Comparison of ENCODE assay signal across 8 cellular contexts in the genomic region with DNA sequence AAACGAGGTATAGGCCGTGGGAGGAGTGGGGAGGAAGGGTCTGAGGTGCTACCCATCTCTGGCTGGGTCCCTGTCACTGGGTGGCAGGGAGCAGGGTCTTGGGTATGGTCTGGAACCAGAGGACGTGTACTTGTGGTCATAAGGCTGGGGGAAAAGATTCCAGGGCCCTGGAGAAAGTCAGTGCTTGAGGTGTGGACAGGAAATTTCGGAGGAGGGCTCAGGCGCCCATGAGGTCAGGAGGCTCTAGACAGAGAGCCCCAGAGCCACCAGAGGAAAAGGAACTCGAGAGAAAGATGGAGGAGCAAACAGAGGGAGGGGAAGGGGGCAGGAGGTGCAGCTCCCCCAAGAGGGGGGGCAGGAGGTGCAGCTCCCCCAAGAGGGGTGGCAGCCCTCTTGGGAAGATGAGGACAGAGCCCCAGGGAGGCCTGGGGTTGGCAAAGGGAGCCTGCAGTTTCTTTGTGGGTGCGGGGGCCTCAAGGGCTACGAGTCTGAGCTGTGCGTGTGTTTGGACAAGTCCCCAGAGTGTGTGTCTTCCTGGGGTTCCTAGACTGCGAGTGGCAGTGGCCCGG. TPM values are rescaled to one million over a fixed set of nuclear protein-coding genes. Genes with fewer than 3 reads are reported as not detected.
DNase-seq lines count a peak whose midpoint lies in the region; ATAC-seq and TF ChIP-seq lines count a peak whose summit lies in the region.

No MANE protein-coding gene starts in this region.

- no peaks in the 10 kb centered on the region for H3K9me3 Mint-ChIP-seq in activated naive CD8-positive, alpha-beta T cell treated with anti-CD3 and anti-CD28 coated beads, Interleukin-2, amount 50 U/mL, for 24 hours

- H3K27me3 ChIP-seq in right lobe of liver, result no peaks in the 10 kb centered on the region
- H3K27me3 ChIP-seq in vagina, result no peaks in the 10 kb centered on the region

- peaks cover 46% of the 10 kb centered on the region for H3K4me1 Mint-ChIP-seq in activated naive CD8-positive, alpha-beta T cell treated with anti-CD3 and anti-CD28 coated beads, Interleukin-2, amount 50 U/mL, for 24 hours

- peak overlapping the region; percentile 35; the same call in 1 of the 2 replicates for H3K27ac ChIP-seq in 22Rv1
- H3K27ac ChIP-seq in HEK293 (ENCODE audit: extremely low read depth, low read depth, low read length), result peak overlapping the region; percentile 87; the same call in 1 of the 2 replicates
- peak overlapping the region; percentile 67 to 80 (median 69) for H3K27ac ChIP-seq in right lobe of liver
- H3K27ac ChIP-seq in vagina, result peak overlapping the region; percentile 99

- POLR2A ChIA-PET in HEK293 (lab: Yijun Ruan, JAX), result interaction anchor here (0.9 to 4.5 kb wide), 10 partner anchors 9 to 179 kb away, joined by 3 to 40 read pairs (median 6); a partner anchor contains a TSS

- no peaks in the 10 kb centered on the region for H3K27me3 Mint-ChIP-seq in activated naive CD8-positive, alpha-beta T cell treated with anti-CD3 and anti-CD28 coated beads, Interleukin-2, amount 50 U/mL, for 24 hours

- H3K4me3 ChIP-seq in HEK293 (ENCODE audit: low read depth, low read length), result peak overlapping the region; percentile 78
- peak overlapping the region; percentile 69 to 85 (median 83) for H3K4me3 ChIP-seq in right lobe of liver
- peak overlapping the region; percentile 71 to 93 for H3K4me3 ChIP-seq in vagina

- no peak for DNase-seq in activated naive CD8-positive, alpha-beta T cell treated with anti-CD3 and anti-CD28 coated beads, Interleukin-2, amount 50 U/mL, for 24 hours
- no peak for DNase-seq in right lobe of liver
- DNase-seq in vagina (ENCODE audit: extremely low spot score in 2 of 2), result no peak
- DNase-seq in NCI-H2227 treated with DMSO at 0.1 percent for 48 hours (lab: John Stamatoyannopoulos, UW), result no peak
- DNase-seq in activated CD8-positive, alpha-beta memory T cell treated with anti-CD3 and anti-CD28 coated beads, Interleukin-2, amount 50 U/mL, for 4 hours, result no peak
- DNase-seq in NCI-H774 (lab: John Stamatoyannopoulos, UW), result no peak

- CTCF ChIA-PET in HEK293 (lab: Yijun Ruan, JAX), result interaction anchor here (0.5 to 8.2 kb wide), 26 partner anchors 9 to 1247 kb away, joined by 3 to 151 read pairs (median 5); a partner anchor contains a TSS

- H3K4me3 Mint-ChIP-seq in activated naive CD8-positive, alpha-beta T cell treated with anti-CD3 and anti-CD28 coated beads, Interleukin-2, amount 50 U/mL, for 24 hours, result peak overlapping the region; percentile 98

- no peak for TF ChIP-seq CTCF in 22Rv1 (IDR thresholded peaks at IDR 0.05)
- no peak for TF ChIP-seq CTCF in HEK293 (tag by site-specific recombination; IDR thresholded peaks at IDR 0.05)
- no peak for TF ChIP-seq CTCF in right lobe of liver (IDR thresholded peaks at IDR 0.05)
- no peak for TF ChIP-seq CTCF in vagina (IDR thresholded peaks at IDR 0.05)

- H3K4me1 ChIP-seq in HEK293 (ENCODE audit: control insufficient read depth, insufficient read depth, low read length) (peaks cover 14% of the 10 kb centered on the region), right lobe of liver (peaks cover 0 to 18% (median 0%) of the 10 kb centered on the region in 4 donors), vagina (peaks cover 50% of the 10 kb centered on the region)

- peaks cover 18% of the 10 kb centered on the region for H3K36me3 Mint-ChIP-seq in activated naive CD8-positive, alpha-beta T cell treated with anti-CD3 and anti-CD28 coated beads, Interleukin-2, amount 50 U/mL, for 24 hours (ENCODE audit: low read depth)

- intact Hi-C loops in right lobe of liver (cut with DNase I) (no loop called here), vagina (cut with DNase I) (loop anchor here (5.0 kb wide), 2 partner anchors 49 to 64 kb away; a partner anchor contains a TSS)

- H3K27ac Mint-ChIP-seq in activated naive CD8-positive, alpha-beta T cell treated with anti-CD3 and anti-CD28 coated beads, Interleukin-2, amount 50 U/mL, for 24 hours, result peak overlapping the region; percentile 95

- H3K36me3 ChIP-seq in HEK293 (ENCODE audit: control insufficient read depth in 2 of 2, insufficient read depth in 1 of 2, low read length in 2 of 2), result peaks cover 0 to 17% of the 10 kb centered on the region in 2 experiments; a peak in 2 of 3 replicates
- H3K36me3 ChIP-seq in right lobe of liver, result peaks cover 0 to 20% (median 0%) of the 10 kb centered on the region in 4 donors
- peaks cover 0 to 13% of the 10 kb centered on the region in 2 donors for H3K36me3 ChIP-seq in vagina

- no peaks in the 10 kb centered on the region for H3K9me3 ChIP-seq in HEK293 (ENCODE audit: control insufficient read depth, insufficient read depth, low read depth, low read length)
- no peaks in the 10 kb centered on the region for H3K9me3 ChIP-seq in right lobe of liver
- H3K9me3 ChIP-seq in vagina, result no peaks in the 10 kb centered on the region

- ATAC-seq in activated naive CD8-positive, alpha-beta T cell treated with anti-CD3 and anti-CD28 coated beads, Interleukin-2, amount 50 U/mL, for 24 hours, result no peak
- no peak for ATAC-seq in right lobe of liver

- TF ChIP-seq POLR2A in right lobe of liver (IDR thresholded peaks at IDR 0.05), result no peak
- no peak for TF ChIP-seq POLR2A in vagina (IDR thresholded peaks at IDR 0.05)

- WGBS in right lobe of liver (ENCODE audit: insufficient coverage, low coverage, low lambda C conversion rate, missing lambda C conversion rate), result 48% methylated on average over 5 of the region's 11 CpGs

TF ChIP-seq in HEK293, 187 proteins besides CTCF, POLR2A, EP300 and RAD21 (continues in another document):
- TF ChIP-seq ZNF76 (tag by site-specific recombination; IDR thresholded peaks at IDR 0.05; ENCODE audit: borderline replicate concordance, low read depth) (0 out of 2 replicates have a peak, but pooled peaks have one; percentile 16), ZBTB21 (tag by site-specific recombination; IDR thresholded peaks at IDR 0.05) (no peak), ZNF776 (tag by site-specific recombination; IDR thresholded peaks at IDR 0.05; ENCODE audit: borderline replicate concordance) (no peak), ZBTB20 (tag by site-specific recombination; IDR thresholded peaks at IDR 0.05) (peak; percentile 10; the same call in 1 of the 2 replicates), ZNF324 (tag by site-specific recombination; IDR thresholded peaks at IDR 0.05) (no peak), ZNF16 (tag by site-specific recombination; IDR thresholded peaks at IDR 0.05; ENCODE audit: low read depth) (no peak), ZNF621 (tag by site-specific recombination; IDR thresholded peaks at IDR 0.05) (no peak), ZNF768 (tag by site-specific recombination; IDR thresholded peaks at IDR 0.05) (no peak), ZNF792 (tag by site-specific recombination; IDR thresholded peaks at IDR 0.05) (no peak), ZNF248 (tag by site-specific recombination; IDR thresholded peaks at IDR 0.05) (no peak), ZNF37A (tag by site-specific recombination; IDR thresholded peaks at IDR 0.05) (no peak), BCL11A (tag by site-specific recombination; IDR thresholded peaks at IDR 0.05; ENCODE audit: low read depth) (no peak), SETDB1 (IDR thresholded peaks at IDR 0.05; ENCODE audit: insufficient read length, low read length) (no peak), ZNF514 (tag by site-specific recombination; IDR thresholded peaks at IDR 0.05) (no peak), ZNF266 (tag by site-specific recombination; IDR thresholded peaks at IDR 0.05; ENCODE audit: low read depth) (no peak)
- TF ChIP-seq, protein P1, sequence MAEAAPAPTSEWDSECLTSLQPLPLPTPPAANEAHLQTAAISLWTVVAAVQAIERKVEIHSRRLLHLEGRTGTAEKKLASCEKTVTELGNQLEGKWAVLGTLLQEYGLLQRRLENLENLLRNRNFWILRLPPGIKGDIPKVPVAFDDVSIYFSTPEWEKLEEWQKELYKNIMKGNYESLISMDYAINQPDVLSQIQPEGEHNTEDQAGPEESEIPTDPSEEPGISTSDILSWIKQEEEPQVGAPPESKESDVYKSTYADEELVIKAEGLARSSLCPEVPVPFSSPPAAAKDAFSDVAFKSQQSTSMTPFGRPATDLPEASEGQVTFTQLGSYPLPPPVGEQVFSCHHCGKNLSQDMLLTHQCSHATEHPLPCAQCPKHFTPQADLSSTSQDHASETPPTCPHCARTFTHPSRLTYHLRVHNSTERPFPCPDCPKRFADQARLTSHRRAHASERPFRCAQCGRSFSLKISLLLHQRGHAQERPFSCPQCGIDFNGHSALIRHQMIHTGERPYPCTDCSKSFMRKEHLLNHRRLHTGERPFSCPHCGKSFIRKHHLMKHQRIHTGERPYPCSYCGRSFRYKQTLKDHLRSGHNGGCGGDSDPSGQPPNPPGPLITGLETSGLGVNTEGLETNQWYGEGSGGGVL (tag by site-specific recombination; IDR thresholded peaks at IDR 0.05), result peak; percentile 74
- TF ChIP-seq, protein P2, sequence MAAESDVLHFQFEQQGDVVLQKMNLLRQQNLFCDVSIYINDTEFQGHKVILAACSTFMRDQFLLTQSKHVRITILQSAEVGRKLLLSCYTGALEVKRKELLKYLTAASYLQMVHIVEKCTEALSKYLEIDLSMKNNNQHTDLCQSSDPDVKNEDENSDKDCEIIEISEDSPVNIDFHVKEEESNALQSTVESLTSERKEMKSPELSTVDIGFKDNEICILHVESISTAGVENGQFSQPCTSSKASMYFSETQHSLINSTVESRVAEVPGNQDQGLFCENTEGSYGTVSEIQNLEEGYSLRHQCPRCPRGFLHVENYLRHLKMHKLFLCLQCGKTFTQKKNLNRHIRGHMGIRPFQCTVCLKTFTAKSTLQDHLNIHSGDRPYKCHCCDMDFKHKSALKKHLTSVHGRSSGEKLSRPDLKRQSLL (tag by site-specific recombination; IDR thresholded peaks at IDR 0.05), result peak; percentile 93
- TF ChIP-seq, protein P3, sequence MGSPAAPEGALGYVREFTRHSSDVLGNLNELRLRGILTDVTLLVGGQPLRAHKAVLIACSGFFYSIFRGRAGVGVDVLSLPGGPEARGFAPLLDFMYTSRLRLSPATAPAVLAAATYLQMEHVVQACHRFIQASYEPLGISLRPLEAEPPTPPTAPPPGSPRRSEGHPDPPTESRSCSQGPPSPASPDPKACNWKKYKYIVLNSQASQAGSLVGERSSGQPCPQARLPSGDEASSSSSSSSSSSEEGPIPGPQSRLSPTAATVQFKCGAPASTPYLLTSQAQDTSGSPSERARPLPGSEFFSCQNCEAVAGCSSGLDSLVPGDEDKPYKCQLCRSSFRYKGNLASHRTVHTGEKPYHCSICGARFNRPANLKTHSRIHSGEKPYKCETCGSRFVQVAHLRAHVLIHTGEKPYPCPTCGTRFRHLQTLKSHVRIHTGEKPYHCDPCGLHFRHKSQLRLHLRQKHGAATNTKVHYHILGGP (tag by site-specific recombination; IDR thresholded peaks at IDR 0.05), result peak; percentile 56; the same call in 1 of the 2 replicates

RNA-seq across cellular contexts. Expression of a gene that starts 0.7 kb away (rescaled TPM):
- total RNA-seq in right lobe of liver (1 to 10 TPM; 1.6 to 9.6 (median 4.5) TPM), vagina (35.1 TPM)

RNA-seq across cellular contexts. Expression of a gene that starts 18.5 kb away (rescaled TPM):
- total RNA-seq in right lobe of liver (10 to 100 TPM in 5 of 6 experiments, 1 to 10 TPM in 1; 9.7 to 21.2 (median 13.7) TPM), vagina (18.2 TPM)

RNA-seq across cellular contexts. Expression of a gene that starts 27.7 kb away (rescaled TPM):
- total RNA-seq in right lobe of liver (100 to 1,000 TPM in 1 of 6 experiments, 10 to 100 TPM in 5; 44.8 to 102 (median 57.9) TPM), vagina (71.0 TPM)

RNA-seq across cellular contexts. Expression of a gene that starts 47.1 kb away (rescaled TPM):
- 1 to 10 TPM; 4.0 to 5.4 (median 4.8) TPM for total RNA-seq in right lobe of liver
- 15.5 TPM for total RNA-seq in vagina

RNA-seq across cellular contexts. Expression of a gene that starts 47.2 kb away (rescaled TPM):
- total RNA-seq in right lobe of liver (10 to 100 TPM; 13.1 to 28.3 (median 21.1) TPM), vagina (47.9 TPM)

Comparison
In these comparisons a context has a peak if more than half of its experiments do, and no peak if none do; other contexts are left out.
1. H3K27ac ChIP-seq: peak in every context shown above with its lines; median percentile 99 in vagina; 87 in HEK293; 69 in right lobe of liver; 35 in 22Rv1.